In genomic region chr14:24399981-24400718, GRCh38 we compare ENCODE assay signal across 7 cellular contexts. TPM values are rescaled to one million over a fixed set of nuclear protein-coding genes. Genes with fewer than 3 reads are reported as not detected.
DNase-seq lines count a peak whose midpoint lies in the region; TF ChIP-seq lines count a peak whose summit lies in the region.
"Had no signal": no experiment of that assay in that cellular context is flagged by ENCODE, and none has a peak within 500 bp of the region (broad histone marks: within the 10 kb centered on the region; RNA-seq: fewer than 3 reads in every experiment).

No MANE protein-coding gene starts in this region.

- H3K4me1 Mint-ChIP-seq in Calu3 (ENCODE audit: low read depth, unreplicated experiment), result peaks cover 28% of the 10 kb centered on the region
- peaks cover 76% of the 10 kb centered on the region for H3K4me1 Mint-ChIP-seq in chondrocyte (ENCODE audit: low read depth)
- H3K4me1 Mint-ChIP-seq in nephron progenitor cell, result peaks cover 87% of the 10 kb centered on the region

- DNase-seq in Calu3 (no peak), chondrocyte (ENCODE audit: low spot score) (no peak), nephron progenitor cell (no peak), NCI-H1694 (lab: John Stamatoyannopoulos, UW) (no peak), NOMO-1 treated with DMSO at 0.1 percent for 48 hours (lab: John Stamatoyannopoulos, UW; ENCODE audit: unreplicated experiment) (no peak)
- no peak for DNase-seq in stimulated activated CD4-positive, alpha-beta T cell treated with anti-CD3 and anti-CD28 coated beads, Interleukin-2, amount 100 ng/mL, for 48 hours
- DNase-seq: MG63 had no signal

- CTCF ChIA-PET in Calu3 (lab: Charles Lee), result interaction anchor here (0.7 to 1.1 kb wide), 3 partner anchors 28 to 32 kb away, joined by 3 to 11 read pairs (median 4); no protein-coding TSS in a partner anchor

- H3K36me3 Mint-ChIP-seq in Calu3 (ENCODE audit: insufficient read depth, unreplicated experiment) (peaks cover 12% of the 10 kb centered on the region), chondrocyte (ENCODE audit: low read depth) (no peaks in the 10 kb centered on the region), nephron progenitor cell (ENCODE audit: low read depth) (peaks cover 24% of the 10 kb centered on the region)

- intact Hi-C loops in Calu3 (cut with micrococcal nuclease; ENCODE audit: unreplicated experiment), result no loop called here

- BruUV-seq in Calu3 (replicated peaks; lab: Mats Ljungman, UMichigan), result no TSS peak

- H3K9me3 Mint-ChIP-seq in Calu3 (ENCODE audit: low read depth, unreplicated experiment) (no peaks in the 10 kb centered on the region), chondrocyte (ENCODE audit: low read depth) (no peaks in the 10 kb centered on the region), nephron progenitor cell (peaks cover 6% of the 10 kb centered on the region)

- peak overlapping the region; percentile 64 for H3K4me3 Mint-ChIP-seq in Calu3 (ENCODE audit: low read depth, unreplicated experiment)
- peak overlapping the region; percentile 88 for H3K4me3 Mint-ChIP-seq in chondrocyte (ENCODE audit: unreplicated experiment)
- H3K4me3 Mint-ChIP-seq in nephron progenitor cell, result peak overlapping the region; percentile 94

- no peaks in the 10 kb centered on the region for H3K27me3 Mint-ChIP-seq in Calu3 (ENCODE audit: unreplicated experiment)
- H3K27me3 Mint-ChIP-seq in chondrocyte (ENCODE audit: low read depth), result no peaks in the 10 kb centered on the region
- peaks cover 7% of the 10 kb centered on the region for H3K27me3 Mint-ChIP-seq in nephron progenitor cell (ENCODE audit: low read depth, poor library complexity)

- TF ChIP-seq CTCF in Calu3 (IDR thresholded peaks at IDR 0.05; ENCODE audit: unreplicated experiment), result no peak
- TF ChIP-seq CTCF in chondrocyte (IDR thresholded peaks at IDR 0.05), result no peak
- no peak for TF ChIP-seq CTCF in nephron progenitor cell (IDR thresholded peaks at IDR 0.05)

- no peak overlapping the region for H3K27ac Mint-ChIP-seq in Calu3 (ENCODE audit: unreplicated experiment)
- H3K27ac Mint-ChIP-seq in chondrocyte (ENCODE audit: unreplicated experiment), result no peak overlapping the region
- H3K27ac Mint-ChIP-seq in nephron progenitor cell, result peak overlapping the region; percentile 25

RNA-seq across cellular contexts. Expression of gene NYNRIN, which starts 1.3 kb away (rescaled TPM):
- total RNA-seq in Calu3 (2022) (7.5 and 8.4 TPM in 2 replicates), chondrocyte (20.0 to 32.1 TPM (median 21.0 TPM) in 3 replicates)

RNA-seq across cellular contexts. Expression of gene CBLN3, which starts 29.3 kb away (rescaled TPM):
- total RNA-seq in Calu3 (2022), result 0.99 and 1.7 TPM in 2 replicates
- 5.2 to 6.1 TPM (median 5.5 TPM) in 3 replicates for total RNA-seq in chondrocyte

RNA-seq across cellular contexts. Expression of gene KHNYN, which starts 29.6 kb away (rescaled TPM):
- total RNA-seq in Calu3 (2022) (47.6 and 54.6 TPM in 2 replicates), chondrocyte (44.4 to 53.8 TPM (median 53.7 TPM) in 3 replicates)

RNA-seq across cellular contexts. Expression of gene NFATC4, which starts 32.2 kb away (rescaled TPM):
- total RNA-seq in Calu3 (2022), result 10.7 and 12.8 TPM in 2 replicates
- total RNA-seq in chondrocyte, result 93.4 to 99.2 TPM (median 97.7 TPM) in 3 replicates

RNA-seq across cellular contexts. Expression of gene SDR39U1, which starts 42.4 kb away (rescaled TPM):
- 43.7 and 59.0 TPM in 2 replicates for total RNA-seq in Calu3 (2022)
- 34.6 to 52.9 TPM (median 35.3 TPM) in 3 replicates for total RNA-seq in chondrocyte
